ENCODE assay signal across 28 cellular contexts in genomic region chr11:56396047-56396446, GRCh38. TPM values are rescaled to one million over a fixed set of nuclear protein-coding genes. Genes with fewer than 3 reads are reported as not detected.
DNase-seq lines count a peak whose midpoint lies in the region; TF ChIP-seq lines count a peak whose summit lies in the region.
"Had no signal": no experiment of that assay in that cellular context is flagged by ENCODE, and none has a peak within 500 bp of the region (broad histone marks: within the 10 kb centered on the region; RNA-seq: fewer than 3 reads in every experiment).

No MANE protein-coding gene starts in this region.

- peaks cover 0 to 4% of the 10 kb centered on the region in 2 donors for H3K9me3 ChIP-seq in breast epithelium
- H3K9me3 ChIP-seq in OCI-LY1 (ENCODE audit: low read length), result no peaks in the 10 kb centered on the region
- H3K9me3 ChIP-seq: lower lobe of right lung, tibial nerve had no signal

- H3K27ac ChIP-seq in breast epithelium, result no peak overlapping the region
- H3K27ac ChIP-seq in OCI-LY1 (ENCODE audit: low read depth, low read length, poor library complexity, severe bottlenecking), result no peak overlapping the region
- H3K27ac ChIP-seq: lower lobe of right lung, stomach, tibial nerve had no signal

- intact Hi-C loops in breast epithelium (cut with DNase I; ENCODE audit: low total_unique reads), result no loop called here

- no peak overlapping the region for H2AFZ ChIP-seq in OCI-LY1 (ENCODE audit: low read length)

- in situ Hi-C loops in T47D (cut with HindIII; ENCODE audit: low pct_unique_long_range_greater_than_20kb, low sequenced_read_pairs), result no loop called here

- H3K4me1 ChIP-seq in breast epithelium (no peaks in the 10 kb centered on the region), OCI-LY1 (ENCODE audit: insufficient read depth, low read length, severe bottlenecking) (no peaks in the 10 kb centered on the region)
- H3K4me1 ChIP-seq: lower lobe of right lung, stomach, tibial nerve had no signal

- no peak overlapping the region for H3K4me2 ChIP-seq in OCI-LY1 (ENCODE audit: low read length)

- H3K79me2 ChIP-seq in OCI-LY1 (ENCODE audit: insufficient read depth, low read length), result no peaks in the 10 kb centered on the region

- H3F3A ChIP-seq in OCI-LY1 (ENCODE audit: insufficient read depth, low read length), result no peaks in the 10 kb centered on the region

- H3K27me3 ChIP-seq in breast epithelium (no peaks in the 10 kb centered on the region), OCI-LY1 (ENCODE audit: insufficient read depth, low read length) (no peaks in the 10 kb centered on the region)
- H3K27me3 ChIP-seq: stomach, tibial nerve had no signal

- H4K20me1 ChIP-seq in OCI-LY1 (ENCODE audit: insufficient read depth, low read length), result no peaks in the 10 kb centered on the region

- no peak overlapping the region for H3K9ac ChIP-seq in OCI-LY1 (ENCODE audit: low read length)

- DNase-seq in T47D (ENCODE audit: low read depth in 1 of 2, low spot score in 1 of 2) (peak; percentile 21 to 52), breast epithelium (ENCODE audit: low spot score in 2 of 2) (no peak), epithelial cell of esophagus (ENCODE audit: low read depth) (peak; percentile 1), hepatic stellate cell (ENCODE audit: low spot score) (no peak), NCI-H69 (lab: John Stamatoyannopoulos, UW) (no peak), NCI-H1694 treated with DMSO at 0.1 percent for 48 hours (lab: John Stamatoyannopoulos, UW) (no peak)
- DNase-seq in stimulated activated CD4-positive, alpha-beta T cell treated with anti-CD3 and anti-CD28 coated beads, Interleukin-15, amount 100 ng/mL, for 24 hours, result no peak
- DNase-seq: activated B cell treated with CpG ODN at 0.5 μM for 24 hours; activated CD4-positive, alpha-beta T cell treated with anti-CD3 and anti-CD28 coated beads, Interleukin-2, amount 50 U/mL, for 1 hour; activated CD8-positive, alpha-beta memory T cell treated with anti-CD3 and anti-CD28 coated beads, Interleukin-2, amount 10 ng/mL, durations not matched to agents 7 days and 5 days; activated naive CD4-positive, alpha-beta T cell; activated T-cell treated with anti-CD3 and anti-CD28 coated beads, Interleukin-2, amount 50 U/mL, for 48 hours; CD8-positive, alpha-beta T cell; HCEC 1CT; lower lobe of right lung; natural killer cell; NCI-H1092 treated with DMSO at 0.1 percent for 48 hours; NCI-H187 treated with DMSO at 0.1 percent for 48 hours; NCI-H524 treated with DMSO at 0.1 percent for 48 hours; stomach; T-helper 9 cell had no signal

- H3K36me3 ChIP-seq in breast epithelium, result no peaks in the 10 kb centered on the region
- H3K36me3 ChIP-seq in OCI-LY1 (ENCODE audit: insufficient read depth, low read length), result no peaks in the 10 kb centered on the region
- H3K36me3 ChIP-seq: lower lobe of right lung, stomach, tibial nerve had no signal

- H3K9me2 ChIP-seq in OCI-LY1 (ENCODE audit: low read depth, low read length), result no peaks in the 10 kb centered on the region

- H3K4me3 ChIP-seq in breast epithelium (no peak overlapping the region), OCI-LY1 (ENCODE audit: low read depth, low read length, poor library complexity, severe bottlenecking) (no peak overlapping the region), epithelial cell of esophagus (ENCODE audit: low read length) (no peak overlapping the region)
- H3K4me3 ChIP-seq: lower lobe of right lung, stomach, tibial nerve had no signal

- TF ChIP-seq POLR2A in breast epithelium (IDR thresholded peaks at IDR 0.05), result no peak

- TF ChIP-seq CTCF in breast epithelium (IDR thresholded peaks at IDR 0.05) (no peak), OCI-LY1 (IDR thresholded peaks at IDR 0.05; ENCODE audit: low read length) (0 out of 2 replicates have a peak, but pooled peaks have one; percentile 20), epithelial cell of esophagus (IDR thresholded peaks at IDR 0.05; ENCODE audit: insufficient read depth, low read depth, low read length, missing control alignments) (no peak)

RNA-seq across cellular contexts. Expression of gene OR5AL1, which starts 16.4 kb away (rescaled TPM):
- not detected for total RNA-seq in breast epithelium
- total RNA-seq: activated B cell treated with CpG ODN at 0.5 μM for 24 hours; activated CD8-positive, alpha-beta memory T cell treated with anti-CD3 and anti-CD28 coated beads, Interleukin-2, amount 10 ng/mL, durations not matched to agents 7 days and 5 days; CD8-positive, alpha-beta T cell; chondrocyte; lower lobe of right lung; mononuclear cell; natural killer cell; osteocyte; renal cortical epithelial cell; skeletal muscle tissue; stomach; tibial nerve had no signal

RNA-seq across cellular contexts. Expression of gene OR8U1, which starts 20.6 kb away (rescaled TPM):
- not detected for total RNA-seq in breast epithelium
- total RNA-seq: activated B cell treated with CpG ODN at 0.5 μM for 24 hours; activated CD8-positive, alpha-beta memory T cell treated with anti-CD3 and anti-CD28 coated beads, Interleukin-2, amount 10 ng/mL, durations not matched to agents 7 days and 5 days; CD8-positive, alpha-beta T cell; chondrocyte; lower lobe of right lung; mononuclear cell; natural killer cell; osteocyte; renal cortical epithelial cell; skeletal muscle tissue; stomach; tibial nerve had no signal

RNA-seq across cellular contexts. Expression of gene OR8J1, which starts 42.0 kb away (rescaled TPM):
- total RNA-seq in breast epithelium, result not detected
- total RNA-seq: activated B cell treated with CpG ODN at 0.5 μM for 24 hours; activated CD8-positive, alpha-beta memory T cell treated with anti-CD3 and anti-CD28 coated beads, Interleukin-2, amount 10 ng/mL, durations not matched to agents 7 days and 5 days; CD8-positive, alpha-beta T cell; chondrocyte; lower lobe of right lung; mononuclear cell; natural killer cell; osteocyte; renal cortical epithelial cell; skeletal muscle tissue; stomach; tibial nerve had no signal

RNA-seq across cellular contexts. Expression of gene OR8K1, which starts 50.2 kb away (rescaled TPM):
- not detected for total RNA-seq in breast epithelium
- total RNA-seq: activated B cell treated with CpG ODN at 0.5 μM for 24 hours; activated CD8-positive, alpha-beta memory T cell treated with anti-CD3 and anti-CD28 coated beads, Interleukin-2, amount 10 ng/mL, durations not matched to agents 7 days and 5 days; CD8-positive, alpha-beta T cell; chondrocyte; lower lobe of right lung; mononuclear cell; natural killer cell; osteocyte; renal cortical epithelial cell; skeletal muscle tissue; stomach; tibial nerve had no signal

Comparison
In these comparisons a context has a peak if more than half of its experiments do, and no peak if none do; other contexts are left out.
1. DNase-seq: peak in T47D (2 of 2) and epithelial cell of esophagus (single experiment); none in breast epithelium (0 of 2), hepatic stellate cell (single experiment), stimulated activated CD4-positive, alpha-beta T cell treated with anti-CD3 and anti-CD28 coated beads, Interleukin-15, amount 100 ng/mL, for 24 hours (single experiment), NCI-H69 (single experiment) and NCI-H1694 treated with DMSO at 0.1 percent for 48 hours (single experiment).